ENCODE assay signal across 25 cellular contexts in genomic region chr5:144273232-144274027, GRCh38.
DNase-seq lines count a peak whose midpoint lies in the region; ATAC-seq and TF ChIP-seq lines count a peak whose summit lies in the region.
"Had no signal": no experiment of that assay in that cellular context is flagged by ENCODE, and none has a peak within 500 bp of the region (broad histone marks: within the 10 kb centered on the region; RNA-seq: fewer than 3 reads in every experiment).

No MANE protein-coding gene starts in this region.

- no peak for TF ChIP-seq EP300 in SK-N-SH (IDR thresholded peaks at IDR 0.05; ENCODE audit: borderline replicate concordance in 1 of 2, low read depth in 1 of 2, low read length in 1 of 2)

- intact Hi-C loops in spleen (cut with DNase I; ENCODE audit: low total_unique reads) (no loop called here), colonic mucosa (cut with DNase I) (no loop called here)

- H4K20me1 ChIP-seq in SK-N-SH (ENCODE audit: insufficient read depth), result no peaks in the 10 kb centered on the region
- H4K20me1 ChIP-seq: BLaER1 treated with 17β-estradiol and CSF1 and Interleukin-3, amounts not matched to agents 10 nM and 100 nM had no signal

- CTCF ChIA-PET in SK-N-SH (lab: Yijun Ruan, JAX), result no interaction called here

- H3K36me3 ChIP-seq in SK-N-SH (replicated peaks in 1 of 2; ENCODE audit: control insufficient read depth in 1 of 2, insufficient read depth in 2 of 2, low read length in 1 of 2) (no peaks in the 10 kb centered on the region), spleen (no peaks in the 10 kb centered on the region), colonic mucosa (no peaks in the 10 kb centered on the region)
- H3K36me3 ChIP-seq: BLaER1 treated with 17β-estradiol and CSF1 and Interleukin-3, amounts not matched to agents 10 nM and 100 nM; sigmoid colon had no signal

- POLR2A ChIA-PET in SK-N-SH (lab: Yijun Ruan, JAX), result no interaction called here

- H3K27ac ChIP-seq in SK-N-SH (ENCODE audit: low read depth in 2 of 2, low read length in 1 of 2) (no peak overlapping the region), spleen (no peak overlapping the region), colonic mucosa (no peak overlapping the region)
- H3K27ac ChIP-seq: BLaER1 treated with 17β-estradiol and CSF1 and Interleukin-3, amounts not matched to agents 10 nM and 100 nM; sigmoid colon had no signal

- H3K4me3 ChIP-seq in SK-N-SH (ENCODE audit: low read depth in 2 of 2, low read length in 1 of 2), result no peak overlapping the region
- no peak overlapping the region for H3K4me3 ChIP-seq in spleen
- H3K4me3 ChIP-seq in colonic mucosa, result no peak overlapping the region
- H3K4me3 ChIP-seq: BLaER1 treated with 17β-estradiol and CSF1 and Interleukin-3, amounts not matched to agents 10 nM and 100 nM; sigmoid colon had no signal

- no peaks in the 10 kb centered on the region for H3K4me1 ChIP-seq in SK-N-SH (ENCODE audit: control insufficient read depth in 1 of 2, insufficient read depth in 2 of 2, low read depth in 1 of 2, low read length in 1 of 2)
- no peaks in the 10 kb centered on the region for H3K4me1 ChIP-seq in spleen
- no peaks in the 10 kb centered on the region for H3K4me1 ChIP-seq in colonic mucosa
- H3K4me1 ChIP-seq: BLaER1 treated with 17β-estradiol and CSF1 and Interleukin-3, amounts not matched to agents 10 nM and 100 nM; sigmoid colon had no signal

- no peaks in the 10 kb centered on the region for H3F3A ChIP-seq in SK-N-SH (replicated peaks; ENCODE audit: insufficient read depth)

- H3K9me3 ChIP-seq in SK-N-SH (no peaks in the 10 kb centered on the region), spleen (peaks cover 0 to 18% (median 6%) of the 10 kb centered on the region in 8 donors), colonic mucosa (no peaks in the 10 kb centered on the region)

- no peak for TF ChIP-seq CTCF in SK-N-SH (IDR thresholded peaks at IDR 0.05)
- TF ChIP-seq CTCF in spleen (IDR thresholded peaks at IDR 0.05 in 8 of 11, conservative IDR thresholded peaks at IDR 0.05 in 3 of 11), result no peak
- TF ChIP-seq CTCF in colonic mucosa (IDR thresholded peaks at IDR 0.05), result no peak

- no peak overlapping the region for H2AFZ ChIP-seq in SK-N-SH (ENCODE audit: low read depth)

- TF ChIP-seq POLR2A in spleen (IDR thresholded peaks at IDR 0.05), result no peak

- H3K4me2 ChIP-seq in SK-N-SH, result no peak overlapping the region
- H3K4me2 ChIP-seq: BLaER1 treated with 17β-estradiol and CSF1 and Interleukin-3, amounts not matched to agents 10 nM and 100 nM had no signal

- ATAC-seq in GM21360 (IDR thresholded peaks at IDR 0.05; ENCODE audit: unreplicated experiment) (peak; percentile 52), HG03439 (IDR thresholded peaks at IDR 0.05; ENCODE audit: unreplicated experiment) (peak; percentile 52)
- ATAC-seq: activated T-cell treated with anti-CD3 and anti-CD28 coated beads, Interleukin-2, amount 50 U/mL, for 72 hours; esophagus mucosa; left colon; SK-N-SH treated with all-trans-retinoic acid at 6 μM for 48 hours; stimulated activated effector memory CD8-positive, alpha-beta T cell treated with anti-CD3 and anti-CD28 coated beads, Interleukin-12 subunit alpha, Interleukin-12 subunit beta, amount 100 ng/mL, for 72 hours had no signal

- 31% methylated on average over 2 of the region's 2 CpGs for WGBS in SK-N-SH (ENCODE audit: low lambda C conversion rate)
- 72 to 84% (median 74%) methylated on average over 2 of the region's 2 CpGs for WGBS in spleen, 5 donors

- no peak overlapping the region for H3K9ac ChIP-seq in SK-N-SH
- no peak overlapping the region for H3K9ac ChIP-seq in colonic mucosa (ENCODE audit: low read depth in 2 of 2, low read length in 2 of 2)
- H3K9ac ChIP-seq: BLaER1 treated with 17β-estradiol and CSF1 and Interleukin-3, amounts not matched to agents 10 nM and 100 nM had no signal

- H3K27me3 ChIP-seq in SK-N-SH (ENCODE audit: insufficient read depth), result no peaks in the 10 kb centered on the region
- H3K27me3 ChIP-seq in spleen (replicated peaks in 1 of 7), result peaks cover 0 to 6% (median 0%) of the 10 kb centered on the region in 7 donors
- H3K27me3 ChIP-seq in colonic mucosa, result no peaks in the 10 kb centered on the region
- H3K27me3 ChIP-seq: BLaER1 treated with 17β-estradiol and CSF1 and Interleukin-3, amounts not matched to agents 10 nM and 100 nM; sigmoid colon had no signal

- no peaks in the 10 kb centered on the region for H3K9me2 ChIP-seq in SK-N-SH

- TF ChIP-seq RAD21 in SK-N-SH (IDR thresholded peaks at IDR 0.05; ENCODE audit: low read length), result no peak

- DNase-seq in EL (peak; percentile 46), amniotic epithelial cell (ENCODE audit: low read depth) (peak; percentile 71), NOMO-1 (lab: John Stamatoyannopoulos, UW; ENCODE audit: unreplicated experiment in 2 of 2) (no peak), SK-N-SH (no peak), spleen (no peak), colonic mucosa (no peak)
- DNase-seq: activated CD4-positive, CD25-positive, alpha-beta regulatory T cell treated with anti-CD3 and anti-CD28 coated beads, Interleukin-2, amount 50 U/mL, for 72 hours; activated naive CD4-positive, alpha-beta T cell treated with anti-CD3 and anti-CD28 coated beads, Interleukin-2, amount 10 ng/mL, durations not matched to agents 7 days and 5 days; activated T-cell treated with anti-CD3 and anti-CD28 coated beads, Interleukin-2, amount 50 U/mL, for 72 hours; effector CD8-positive, alpha-beta T cell; KG1; left colon; midbrain; NCI-H1092 treated with DMSO at 0.1 percent for 48 hours; NCI-H2029 treated with DMSO at 0.1 percent for 48 hours; NCI-H446 treated with DMSO at 0.1 percent for 48 hours; posterior cingulate gyrus; sigmoid colon; T1000 had no signal

- no peaks in the 10 kb centered on the region for H3K79me2 ChIP-seq in SK-N-SH (ENCODE audit: insufficient read depth)

TF ChIP-seq in SK-N-SH, 30 proteins besides CTCF, POLR2A, EP300 and RAD21 (continues in another document):
- TF ChIP-seq EZH2phosphoT487 (IDR thresholded peaks at IDR 0.05; ENCODE audit: borderline replicate concordance, low read depth), result no peak
- no peak for TF ChIP-seq RFX5 (IDR thresholded peaks at IDR 0.05; ENCODE audit: low read length)
- no peak for TF ChIP-seq CHD2 (IDR thresholded peaks at IDR 0.05; ENCODE audit: low read length, partially characterized antibody)
- TF ChIP-seq JUND (IDR thresholded peaks at IDR 0.05), result no peak
- TF ChIP-seq, protein P1, sequence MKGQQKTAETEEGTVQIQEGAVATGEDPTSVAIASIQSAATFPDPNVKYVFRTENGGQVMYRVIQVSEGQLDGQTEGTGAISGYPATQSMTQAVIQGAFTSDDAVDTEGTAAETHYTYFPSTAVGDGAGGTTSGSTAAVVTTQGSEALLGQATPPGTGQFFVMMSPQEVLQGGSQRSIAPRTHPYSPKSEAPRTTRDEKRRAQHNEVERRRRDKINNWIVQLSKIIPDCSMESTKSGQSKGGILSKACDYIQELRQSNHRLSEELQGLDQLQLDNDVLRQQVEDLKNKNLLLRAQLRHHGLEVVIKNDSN (IDR thresholded peaks at IDR 0.05; ENCODE audit: borderline replicate concordance, low read depth), result no peak
- no peak for TF ChIP-seq PBX3 (IDR thresholded peaks at IDR 0.05)
- no peak for TF ChIP-seq NFIC (IDR thresholded peaks at IDR 0.05; ENCODE audit: borderline replicate concordance)
- TF ChIP-seq TEAD4 (IDR thresholded peaks at IDR 0.05; ENCODE audit: borderline replicate concordance, insufficient read depth), result no peak
- no peak for TF ChIP-seq GATA2 (CRISPR knock-in tag; IDR thresholded peaks at IDR 0.05)
- TF ChIP-seq MXI1 (IDR thresholded peaks at IDR 0.05; ENCODE audit: low read depth, low read length), result no peak
- TF ChIP-seq, protein P2, sequence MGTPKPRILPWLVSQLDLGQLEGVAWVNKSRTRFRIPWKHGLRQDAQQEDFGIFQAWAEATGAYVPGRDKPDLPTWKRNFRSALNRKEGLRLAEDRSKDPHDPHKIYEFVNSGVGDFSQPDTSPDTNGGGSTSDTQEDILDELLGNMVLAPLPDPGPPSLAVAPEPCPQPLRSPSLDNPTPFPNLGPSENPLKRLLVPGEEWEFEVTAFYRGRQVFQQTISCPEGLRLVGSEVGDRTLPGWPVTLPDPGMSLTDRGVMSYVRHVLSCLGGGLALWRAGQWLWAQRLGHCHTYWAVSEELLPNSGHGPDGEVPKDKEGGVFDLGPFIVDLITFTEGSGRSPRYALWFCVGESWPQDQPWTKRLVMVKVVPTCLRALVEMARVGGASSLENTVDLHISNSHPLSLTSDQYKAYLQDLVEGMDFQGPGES (IDR thresholded peaks at IDR 0.05; ENCODE audit: low read depth, low read length), result no peak
- TF ChIP-seq USF2 (IDR thresholded peaks at IDR 0.05; ENCODE audit: borderline replicate concordance, low read depth, low read length), result no peak
- TF ChIP-seq FOSL2 (IDR thresholded peaks at IDR 0.05; ENCODE audit: borderline replicate concordance, low read depth), result no peak
- TF ChIP-seq RXRA (IDR thresholded peaks at IDR 0.05; ENCODE audit: borderline replicate concordance, low read depth), result no peak
- no peak for TF ChIP-seq SMC3 (IDR thresholded peaks at IDR 0.05; ENCODE audit: low read depth, low read length)
- no peak for TF ChIP-seq FOXJ3 (CRISPR knock-in tag; IDR thresholded peaks at IDR 0.05)
- no peak for TF ChIP-seq FOXM1 (IDR thresholded peaks at IDR 0.05; ENCODE audit: low read depth)

Comparison
In these comparisons a context has a peak if more than half of its experiments do, and no peak if none do; other contexts are left out.
1. DNase-seq: peak in EL (single experiment) and amniotic epithelial cell (single experiment); none in NOMO-1 (0 of 2), SK-N-SH (single experiment), spleen (single experiment) and colonic mucosa (single experiment).